In the genomic region with DNA sequence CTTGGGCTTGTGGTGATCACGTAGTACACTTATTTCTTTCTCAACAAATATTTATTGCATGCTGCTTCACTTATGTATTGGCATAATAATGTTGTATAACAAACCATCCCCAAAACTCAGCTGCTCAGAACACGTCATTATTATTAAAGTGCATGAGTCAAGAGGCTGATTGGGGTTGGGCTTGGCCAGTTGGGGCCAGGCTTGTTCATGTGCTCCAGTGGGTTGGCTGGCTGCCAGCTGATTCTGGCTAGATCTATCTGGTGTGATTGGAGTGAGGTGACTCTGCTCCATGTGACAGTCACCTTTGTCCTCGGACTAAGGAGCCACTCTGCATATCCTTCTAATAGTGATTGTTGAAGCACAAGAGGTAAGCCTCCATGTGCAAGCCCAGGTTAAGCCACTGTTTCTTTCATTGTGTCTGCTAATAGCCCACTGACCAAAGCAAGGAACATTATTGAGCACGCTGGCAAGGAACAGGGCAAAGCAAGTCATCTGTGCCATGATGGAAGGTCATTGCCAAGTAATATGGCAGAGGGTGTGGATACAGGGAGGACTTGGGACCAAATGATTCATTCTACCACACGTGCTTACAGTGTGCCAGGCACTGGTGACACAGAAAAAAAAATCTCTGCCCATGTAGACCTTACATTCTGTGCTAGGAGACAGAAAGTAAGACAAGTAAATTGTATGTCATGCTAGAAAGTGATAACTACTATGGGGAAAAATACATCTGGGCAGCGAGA, we compare ENCODE assay signal across 14 cellular contexts.
DNase-seq lines count a peak whose midpoint lies in the region; ATAC-seq, FAIRE-seq and TF ChIP-seq lines count a peak whose summit lies in the region.
"Had no signal": no experiment of that assay in that cellular context is flagged by ENCODE, and none has a peak within 500 bp of the region (broad histone marks: within the 10 kb centered on the region; RNA-seq: fewer than 3 reads in every experiment).

No MANE protein-coding gene starts in this region.

- H3K36me3 ChIP-seq in kidney (ENCODE audit: control insufficient read depth in 1 of 2, insufficient read depth in 2 of 2, low read length in 2 of 2), result no peaks in the 10 kb centered on the region

- no peak for ATAC-seq in HG02678 (IDR thresholded peaks at IDR 0.05; ENCODE audit: unreplicated experiment)

- POLR2A ChIA-PET in RWPE1 (lab: Yijun Ruan, JAX; ENCODE audit: low non-redundant PET), result no interaction called here

- no peak overlapping the region for H3K4me3 ChIP-seq in kidney (ENCODE audit: low read length in 2 of 2)
- H3K4me3 ChIP-seq: testis had no signal

- DNase-seq in COLO668 (lab: John Stamatoyannopoulos, UW; ENCODE audit: unreplicated experiment) (peak; percentile 93), HCEC 1CT (peak; percentile 52), RWPE1 (ENCODE audit: low spot score) (peak; percentile 29), kidney (peak; percentile 75), NCI-H187 treated with DMSO at 0.1 percent for 48 hours (lab: John Stamatoyannopoulos, UW) (no peak), GM19239 (ENCODE audit: insufficient read length, low spot score) (no peak)
- DNase-seq in activated naive CD4-positive, alpha-beta T cell (lab: John Stamatoyannopoulos, UW), result no peak
- DNase-seq: activated CD8-positive, alpha-beta memory T cell treated with anti-CD3 and anti-CD28 coated beads for 24 hours; effector CD8-positive, alpha-beta T cell; islet precursor cell; SK-N-SH; stimulated activated CD4-positive, alpha-beta T cell treated with anti-CD3 and anti-CD28 coated beads, Interleukin-15, amount 100 ng/mL, for 24 hours; testis had no signal

- H3K27ac ChIP-seq in RWPE1 (no peak overlapping the region), kidney (ENCODE audit: low read depth in 2 of 2, low read length in 2 of 2) (no peak overlapping the region)
- H3K27ac ChIP-seq: testis had no signal

- no peaks in the 10 kb centered on the region for H3K4me1 ChIP-seq in kidney (ENCODE audit: control insufficient read depth in 1 of 2, insufficient read depth in 1 of 2, low read depth in 1 of 2, low read length in 2 of 2)
- H3K4me1 ChIP-seq: testis had no signal

- intact Hi-C loops in kidney (cut with DNase I), result no loop called here

- no peak overlapping the region for H3K9ac ChIP-seq in kidney (ENCODE audit: low read length in 2 of 2)
- H3K9ac ChIP-seq: SK-N-SH had no signal

- H3K9me3 ChIP-seq in kidney (ENCODE audit: control insufficient read depth in 1 of 2, low read length in 2 of 2), result no peaks in the 10 kb centered on the region
- H3K9me3 ChIP-seq: SK-N-SH, testis had no signal

- no peak for TF ChIP-seq CTCF in RWPE1 (conservative IDR thresholded peaks at IDR 0.05; ENCODE audit: low read depth)
- no peak for TF ChIP-seq CTCF in kidney (IDR thresholded peaks at IDR 0.05; ENCODE audit: borderline replicate concordance, extremely low read depth, insufficient read depth)

- CTCF ChIA-PET in RWPE1 (lab: Yijun Ruan, JAX), result no interaction called here

- FAIRE-seq in kidney (lab: Jason Lieb, UNC) (no peak), GM19239 (lab: Jason Lieb, UNC) (no peak)

Comparison
In these comparisons a context has a peak if more than half of its experiments do, and no peak if none do; other contexts are left out.
1. DNase-seq: peak in COLO668 (single experiment), HCEC 1CT (single experiment), RWPE1 (single experiment) and kidney (single experiment); none in NCI-H187 treated with DMSO at 0.1 percent for 48 hours (single experiment), activated naive CD4-positive, alpha-beta T cell (0 of 4) and GM19239 (single experiment).